Comparison of ENCODE assay signal across 8 cellular contexts in genomic region chr3:184315506-184315867, GRCh38. TPM values are rescaled to one million over a fixed set of nuclear protein-coding genes. Genes with fewer than 3 reads are reported as not detected.
A peak's percentile ranks its signal among the peaks of the same experiment; 100 is the strongest.
DNase-seq lines count a peak whose midpoint lies in the region; ATAC-seq and TF ChIP-seq lines count a peak whose summit lies in the region.

No MANE protein-coding gene starts in this region.

- in situ Hi-C loops in astrocyte of the cerebellum (cut with HindIII; ENCODE audit: low sequenced_read_pairs) = no loop called here

- H3K36me3 ChIP-seq in lung (ENCODE audit: control insufficient read depth in 2 of 2, insufficient read depth in 2 of 2, low read length in 2 of 2) = peaks cover 0 to 22% of the 10 kb centered on the region in 2 donors

- ATAC-seq in GM18858 (IDR thresholded peaks at IDR 0.05; ENCODE audit: unreplicated experiment) (peak; percentile 4), HG03457 (IDR thresholded peaks at IDR 0.05; ENCODE audit: unreplicated experiment) (peak; percentile 1), lung (ENCODE audit: insufficient read depth, low FRiP score) (no peak), HG03196 (IDR thresholded peaks at IDR 0.05; ENCODE audit: unreplicated experiment) (no peak)

- peaks cover 10 to 24% of the 10 kb centered on the region in 2 donors for H3K4me1 ChIP-seq in lung (ENCODE audit: control insufficient read depth in 2 of 2, insufficient read depth in 2 of 2, low read length in 2 of 2)

- peak overlapping the region; percentile 98 to 99 for H3K27ac ChIP-seq in lung (ENCODE audit: low read depth in 1 of 2, low read length in 1 of 2)

- H3K4me3 ChIP-seq in astrocyte of the cerebellum (ENCODE audit: low read depth, low read length) = peak overlapping the region; percentile 93
- H3K4me3 ChIP-seq in lung = peak overlapping the region; percentile 94

- TF ChIP-seq CTCF in astrocyte of the cerebellum (IDR thresholded peaks at IDR 0.05; ENCODE audit: low read depth, low read length, missing control alignments) = no peak
- no peak for TF ChIP-seq CTCF in lung (IDR thresholded peaks at IDR 0.05; ENCODE audit: control extremely low read depth, extremely low read depth)

- DNase-seq in astrocyte of the cerebellum (ENCODE audit: low read depth) = no peak
- DNase-seq in lung (ENCODE audit: low spot score) = no peak
- no peak for DNase-seq in AG08396 (ENCODE audit: low spot score)
- DNase-seq in NCI-H2196 (lab: John Stamatoyannopoulos, UW; ENCODE audit: unreplicated experiment) = no peak
- DNase-seq in NCI-H2107 treated with DMSO at 0.1 percent for 48 hours (lab: John Stamatoyannopoulos, UW; ENCODE audit: unreplicated experiment) = no peak

- no peaks in the 10 kb centered on the region for H3K27me3 ChIP-seq in lung (ENCODE audit: control insufficient read depth, insufficient read depth)

- H3K9me3 ChIP-seq in lung (ENCODE audit: control insufficient read depth in 2 of 2, insufficient read depth in 1 of 2, low read length in 1 of 2) = no peaks in the 10 kb centered on the region

- whole genome bisulfite sequencing in lung, 2 donors = 8 to 11% methylated on average over 9 of the region's 9 CpGs

RNA-seq across cellular contexts. Expression of gene EIF4G1, which starts 1.1 kb away (rescaled TPM):
- total RNA-seq in lung = 100 to 1,000 TPM; 211 to 419 TPM
- 100 to 1,000 TPM; 201 to 241 TPM for polyA plus RNA-seq in lung

RNA-seq across cellular contexts. Expression of gene PSMD2, which starts 16.4 kb away (rescaled TPM):
- 100 to 1,000 TPM; 119 to 214 TPM for total RNA-seq in lung
- 100 to 1,000 TPM in 1 of 2 donors, 10 to 100 TPM in 1; 78.7 to 222 TPM for polyA plus RNA-seq in lung

RNA-seq across cellular contexts. Expression of gene FAM131A, which starts 21.9 kb away (rescaled TPM):
- 10 to 100 TPM; 15.8 to 21.4 TPM for total RNA-seq in lung
- 10 to 100 TPM; 12.9 to 15.5 TPM for polyA plus RNA-seq in lung

RNA-seq across cellular contexts. Expression of gene ECE2, which starts 39.7 kb away (rescaled TPM):
- under 1 TPM in 1 of 2 donors, not detected in 1; 0.15 TPM for total RNA-seq in lung
- polyA plus RNA-seq in lung = not detected

RNA-seq across cellular contexts. Expression of gene CLCN2, which starts 45.9 kb away (rescaled TPM):
- total RNA-seq in lung = 1 to 10 TPM; 5.7 to 8.7 TPM
- 1 to 10 TPM; 2.7 to 5.0 TPM for polyA plus RNA-seq in lung

Comparison
In these comparisons a context has a peak if more than half of its experiments do, and no peak if none do; other contexts are left out.
1. ATAC-seq: peak in GM18858 (single experiment) and HG03457 (single experiment); none in lung (single experiment) and HG03196 (single experiment).